ENCODE assay signal across 10 cellular contexts in genomic region chr12:12715128-12715458, GRCh38. TPM values are rescaled to one million over a fixed set of nuclear protein-coding genes. Genes with fewer than 3 reads are reported as not detected.
A peak's percentile ranks its signal among the peaks of the same experiment; 100 is the strongest.
DNase-seq lines count a peak whose midpoint lies in the region; ATAC-seq, FAIRE-seq and TF ChIP-seq lines count a peak whose summit lies in the region.
"Had no signal": no experiment of that assay in that cellular context is flagged by ENCODE, and none has a peak within 500 bp of the region (broad histone marks: within the 10 kb centered on the region; RNA-seq: fewer than 3 reads in every experiment).

No MANE protein-coding gene starts in this region.

- H3K36me3 ChIP-seq in keratinocyte (ENCODE audit: control insufficient read depth in 2 of 2, extremely low read depth in 1 of 2, insufficient read depth in 2 of 2, low read length in 2 of 2), result peaks cover 0 to 5% of the 10 kb centered on the region in 2 experiments
- peaks cover 0 to 10% (median 3%) of the 10 kb centered on the region in 5 donors for H3K36me3 ChIP-seq in subcutaneous abdominal adipose tissue (ENCODE audit: control insufficient read depth in 5 of 5, insufficient read depth in 5 of 5, low read length in 5 of 5)

- no peak for FAIRE-seq in keratinocyte (lab: Jason Lieb, UNC)
- FAIRE-seq: A204.1 had no signal

- H4K20me1 ChIP-seq in keratinocyte (ENCODE audit: control insufficient read depth, extremely low read depth, insufficient read depth, low read length), result peaks cover 2% of the 10 kb centered on the region

- intact Hi-C loops in activated CD4-positive, alpha-beta memory T cell treated with anti-CD3 and anti-CD28 coated beads for 36 hours (cut with micrococcal nuclease), result loop anchor here (1.0 to 5.0 kb wide), 4 partner anchors 22 to 708 kb away; no protein-coding TSS in a partner anchor

- H3K9me1 ChIP-seq in keratinocyte (ENCODE audit: control insufficient read depth, extremely low read depth, insufficient read depth, low read length), result no peaks in the 10 kb centered on the region

- POLR2A ChIA-PET in activated CD4-positive, alpha-beta memory T cell treated with anti-CD3 and anti-CD28 coated beads for 36 hours (lab: Charles Lee), result interaction anchor here (0.8 to 7.3 kb wide), 11 partner anchors 11 to 358 kb away, joined by 3 to 135 read pairs (median 5); partner anchors contain the start of genes BORCS5 and GPR19

- no peaks in the 10 kb centered on the region for H3K9me3 Mint-ChIP-seq in activated CD4-positive, alpha-beta memory T cell treated with anti-CD3 and anti-CD28 coated beads for 36 hours

- no peaks in the 10 kb centered on the region for H3K27me3 ChIP-seq in keratinocyte (ENCODE audit: control insufficient read depth, extremely low read depth, insufficient read depth, low read length)
- no peaks in the 10 kb centered on the region for H3K27me3 ChIP-seq in subcutaneous abdominal adipose tissue (ENCODE audit: control insufficient read depth in 5 of 5, insufficient read depth in 4 of 5, low read length in 5 of 5)

- TF ChIP-seq CTCF in keratinocyte (optimal IDR thresholded peaks at IDR 0.05 in 1 of 3, IDR thresholded peaks at IDR 0.05 in 1 of 3, conservative IDR thresholded peaks at IDR 0.05 in 1 of 3; ENCODE audit: extremely low read depth in 1 of 3, insufficient read depth in 2 of 3, low read length in 3 of 3), result no peak

- H3K9ac ChIP-seq in keratinocyte (ENCODE audit: control insufficient read depth, extremely low read depth, insufficient read depth, low read length), result no peak overlapping the region
- peak overlapping the region in 2 of 5 donors; percentile 63 to 83 for H3K9ac ChIP-seq in subcutaneous abdominal adipose tissue (ENCODE audit: low read length in 5 of 5)

- H3K9me3 ChIP-seq in keratinocyte (ENCODE audit: control insufficient read depth, low read depth, low read length) (no peaks in the 10 kb centered on the region), subcutaneous abdominal adipose tissue (ENCODE audit: control insufficient read depth in 5 of 5, low read length in 5 of 5) (no peaks in the 10 kb centered on the region)

- no peaks in the 10 kb centered on the region for H3K27me3 Mint-ChIP-seq in activated CD4-positive, alpha-beta memory T cell treated with anti-CD3 and anti-CD28 coated beads for 36 hours

- dilution Hi-C loops in keratinocyte (cut with MboI; ENCODE audit: extremely low pct_ligation_motif_present, low sequenced_read_pairs), result no loop called here

- H3K4me3 ChIP-seq in keratinocyte (ENCODE audit: control insufficient read depth in 2 of 3, extremely low read depth in 1 of 3, insufficient read depth in 2 of 3, low read depth in 1 of 3, low read length in 3 of 3) (no peak overlapping the region), subcutaneous abdominal adipose tissue (ENCODE audit: low read depth in 1 of 5, low read length in 5 of 5) (peak overlapping the region in 3 of 5 donors; percentile 62 to 99 (median 63))

- ATAC-seq in SK-N-SH treated with all-trans-retinoic acid at 6 μM for 48 hours (no peak), HG02798 (IDR thresholded peaks at IDR 0.05; ENCODE audit: poor library complexity, unreplicated experiment) (no peak)

- DNase-seq in DMS79 treated with DMSO at 0.1 percent for 48 hours (lab: John Stamatoyannopoulos, UW) (peak; percentile 79), DMS79 (lab: John Stamatoyannopoulos, UW) (no peak), keratinocyte (ENCODE audit: low read depth, low spot score) (no peak), glomerular visceral epithelial cell (ENCODE audit: extremely low spot score) (no peak)
- DNase-seq in activated CD4-positive, alpha-beta memory T cell treated with anti-CD3 and anti-CD28 coated beads for 36 hours, result no peak
- DNase-seq: SW 1271 had no signal

- H2AFZ ChIP-seq in keratinocyte (ENCODE audit: control insufficient read depth, low read length), result peak overlapping the region; percentile 97

- H3K27ac Mint-ChIP-seq in activated CD4-positive, alpha-beta memory T cell treated with anti-CD3 and anti-CD28 coated beads for 36 hours, result peak overlapping the region; percentile 93

- H3K4me1 Mint-ChIP-seq in activated CD4-positive, alpha-beta memory T cell treated with anti-CD3 and anti-CD28 coated beads for 36 hours (ENCODE audit: low read depth), result peaks cover 40% of the 10 kb centered on the region

- H3K79me2 ChIP-seq in keratinocyte (ENCODE audit: control insufficient read depth, insufficient read depth, low read length), result peaks cover 29% of the 10 kb centered on the region

- H3K4me1 ChIP-seq in keratinocyte (ENCODE audit: control insufficient read depth, extremely low read depth, insufficient read depth, low read length), result peaks cover 33% of the 10 kb centered on the region
- peaks cover 7 to 54% (median 49%) of the 10 kb centered on the region in 5 donors for H3K4me1 ChIP-seq in subcutaneous abdominal adipose tissue (ENCODE audit: control insufficient read depth in 5 of 5, insufficient read depth in 5 of 5, low read length in 5 of 5)

- H3K27ac ChIP-seq in keratinocyte (ENCODE audit: control insufficient read depth, insufficient read depth, low read length), result no peak overlapping the region
- H3K27ac ChIP-seq in subcutaneous abdominal adipose tissue (ENCODE audit: low read depth, low read length), result peak overlapping the region; percentile 96

- CTCF ChIA-PET in activated CD4-positive, alpha-beta memory T cell treated with anti-CD3 and anti-CD28 coated beads for 36 hours (lab: Charles Lee), result interaction anchor here (0.6 to 3.8 kb wide), 10 partner anchors 10 to 338 kb away, joined by 3 to 33 read pairs (median 5); no protein-coding TSS in a partner anchor

- H3K4me2 ChIP-seq in keratinocyte (ENCODE audit: control insufficient read depth, extremely low read depth, insufficient read depth, low read depth, low read length), result peak overlapping the region; percentile 93

- H3K4me3 Mint-ChIP-seq in activated CD4-positive, alpha-beta memory T cell treated with anti-CD3 and anti-CD28 coated beads for 36 hours, result peak overlapping the region; percentile 81

- H3K36me3 Mint-ChIP-seq in activated CD4-positive, alpha-beta memory T cell treated with anti-CD3 and anti-CD28 coated beads for 36 hours, result peaks cover 32% of the 10 kb centered on the region

TF ChIP-seq in SK-N-SH treated with all-trans-retinoic acid at 6 μM for 48 hours, 23 proteins besides CTCF, POLR2A, EP300 and RAD21:
- TF ChIP-seq ARNTL (CRISPR knock-in tag; IDR thresholded peaks at IDR 0.05; ENCODE audit: borderline replicate concordance, low read depth), result no peak
- TF ChIP-seq RARB (CRISPR knock-in tag; IDR thresholded peaks at IDR 0.05), result no peak

RNA-seq across cellular contexts. Expression of gene CDKN1B, which starts 2.1 kb away (rescaled TPM):
- total RNA-seq in activated CD4-positive, alpha-beta memory T cell treated with anti-CD3 and anti-CD28 coated beads for 36 hours, result 10 to 100 TPM; 52.4 to 52.8 TPM
- 2.9 to 5.5 TPM (median 5.1 TPM) in 3 replicates for polyA plus RNA-seq in keratinocyte
- polyA plus RNA-seq in keratinocyte (2011; ENCODE audit: low read depth), result 16.5 TPM
- polyA plus RNA-seq in keratinocyte (2011; cell fraction: cytosol; rRNA removed), result 1.5 and 2.4 TPM in 2 replicates
- 3.4 and 4.0 TPM in 2 replicates for polyA plus RNA-seq in keratinocyte (2011; cell fraction: nucleus; rRNA removed)
- polyA plus RNA-seq in keratinocyte (2012; ENCODE audit: low replicate concordance), result 8.1 and 9.2 TPM in 2 replicates
- 0.89 to 3.2 TPM (median 1.2 TPM) in 3 replicates for polyA minus RNA-seq in keratinocyte
- 6.9 TPM for polyA minus RNA-seq in keratinocyte (2011; cell fraction: cytosol; rRNA and poly(A)+ RNA removed)
- 5.5 and 6.0 TPM in 2 replicates for polyA minus RNA-seq in keratinocyte (2011; cell fraction: nucleus; rRNA and poly(A)+ RNA removed)

RNA-seq across cellular contexts. Expression of gene GPR19, which starts 19.1 kb away (rescaled TPM):
- 10 to 100 TPM; 23.1 to 24.5 TPM for total RNA-seq in activated CD4-positive, alpha-beta memory T cell treated with anti-CD3 and anti-CD28 coated beads for 36 hours
- polyA plus RNA-seq in keratinocyte, result 0.05 to 0.45 TPM (median 0.17 TPM) in 3 replicates
- not detected for polyA plus RNA-seq in keratinocyte (2011; ENCODE audit: low read depth)
- polyA plus RNA-seq in keratinocyte (2011; cell fraction: cytosol; rRNA removed), result 0.10 and 0.18 TPM in 2 replicates
- polyA plus RNA-seq in keratinocyte (2011; cell fraction: nucleus; rRNA removed), result 0.45 TPM in 1 of 2 replicates, not detected in the other
- polyA plus RNA-seq in keratinocyte (2012; ENCODE audit: low replicate concordance), result 0.28 TPM in 1 of 2 replicates, not detected in the other
- polyA minus RNA-seq in keratinocyte, result 0.23 to 1.1 TPM in 2 of 3 replicates, not detected in the other
- not detected for polyA minus RNA-seq in keratinocyte (2011; cell fraction: cytosol; rRNA and poly(A)+ RNA removed)
- not detected in 2 replicates for polyA minus RNA-seq in keratinocyte (2011; cell fraction: nucleus; rRNA and poly(A)+ RNA removed)

Comparison
In these comparisons a context has a peak if more than half of its experiments do, and no peak if none do; other contexts are left out.
1. H3K4me3 ChIP-seq: peak in subcutaneous abdominal adipose tissue (3 of 5); none in keratinocyte (0 of 3).